In the genomic region with DNA sequence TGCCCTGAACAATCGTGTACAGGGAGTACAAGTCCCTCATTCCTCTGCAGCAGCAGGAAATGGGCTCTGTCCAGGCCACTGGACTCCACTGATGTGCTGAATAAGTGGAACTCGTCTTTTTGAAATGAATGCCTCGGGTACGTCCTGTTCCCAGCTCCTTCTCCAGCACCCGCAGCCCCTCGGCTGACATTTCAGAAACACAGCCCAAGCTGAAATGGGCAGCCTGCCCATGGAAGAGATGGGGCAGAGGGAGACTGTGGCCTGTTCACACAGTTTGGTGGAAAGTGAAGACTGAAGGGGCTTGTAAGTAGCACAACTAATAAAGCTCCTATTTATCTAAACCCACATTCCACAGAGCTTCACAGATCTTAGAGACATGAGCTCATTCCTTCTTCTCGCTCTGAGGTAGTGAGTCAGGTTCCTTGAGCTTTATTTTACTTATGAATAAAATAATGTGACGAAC, we compare ENCODE assay signal across 9 cellular contexts.
DNase-seq lines count a peak whose midpoint lies in the region; TF ChIP-seq lines count a peak whose summit lies in the region.
"Had no signal": no experiment of that assay in that cellular context is flagged by ENCODE, and none has a peak within 500 bp of the region (broad histone marks: within the 10 kb centered on the region; RNA-seq: fewer than 3 reads in every experiment).

No MANE protein-coding gene starts in this region.

- DNase-seq in GM23248, result peak; percentile 77
- no peak for DNase-seq in colonic mucosa
- no peak for DNase-seq in smooth muscle cell (lab: John Stamatoyannopoulos, UW; ENCODE audit: unreplicated experiment)
- DNase-seq in SHP77 treated with DMSO at 0.1 percent for 48 hours (lab: John Stamatoyannopoulos, UW), result no peak
- no peak for DNase-seq in COLO668 (lab: John Stamatoyannopoulos, UW; ENCODE audit: unreplicated experiment)
- no peak for DNase-seq in stimulated activated naive CD4-positive, alpha-beta T cell (lab: John Stamatoyannopoulos, UW)
- DNase-seq in activated CD4-positive, alpha-beta T cell treated with anti-CD3 and anti-CD28 coated beads for 4 hours, result no peak
- DNase-seq: dermis blood vessel endothelial cell had no signal

- H3K4me2 ChIP-seq in GM23248 (ENCODE audit: unreplicated experiment) (no peak overlapping the region), smooth muscle cell (peak overlapping the region; percentile 14)

- H2AFZ ChIP-seq in GM23248 (peak overlapping the region; percentile 44), smooth muscle cell (ENCODE audit: low read depth) (peak overlapping the region; percentile 30)

- H3K79me2 ChIP-seq in GM23248 (ENCODE audit: insufficient read depth) (no peaks in the 10 kb centered on the region), smooth muscle cell (ENCODE audit: low read depth) (no peaks in the 10 kb centered on the region)

- H3K27me3 ChIP-seq in GM23248 (replicated peaks; ENCODE audit: insufficient read depth) (no peaks in the 10 kb centered on the region), colonic mucosa (no peaks in the 10 kb centered on the region), layer of hippocampus (ENCODE audit: control insufficient read depth, insufficient read depth, low read length) (no peaks in the 10 kb centered on the region), smooth muscle cell (ENCODE audit: low read depth) (no peaks in the 10 kb centered on the region)

- no peak overlapping the region for H3K4me3 ChIP-seq in GM23248
- no peak overlapping the region for H3K4me3 ChIP-seq in colonic mucosa
- no peak overlapping the region for H3K4me3 ChIP-seq in smooth muscle cell

- intact Hi-C loops in colonic mucosa (cut with DNase I), result no loop called here

- no peaks in the 10 kb centered on the region for H3K9me2 ChIP-seq in GM23248 (ENCODE audit: insufficient read depth)

- H3K36me3 ChIP-seq in GM23248 (ENCODE audit: low read depth) (no peaks in the 10 kb centered on the region), colonic mucosa (no peaks in the 10 kb centered on the region), smooth muscle cell (ENCODE audit: low read depth) (no peaks in the 10 kb centered on the region)

- peaks cover 12% of the 10 kb centered on the region for H3K4me1 ChIP-seq in GM23248 (ENCODE audit: insufficient read depth)
- H3K4me1 ChIP-seq in colonic mucosa, result no peaks in the 10 kb centered on the region
- peaks cover 5% of the 10 kb centered on the region for H3K4me1 ChIP-seq in smooth muscle cell (ENCODE audit: low read depth)

- H3K27ac ChIP-seq in GM23248 (peak overlapping the region; percentile 3; the same call in 1 of the 2 replicates), colonic mucosa (peak overlapping the region; percentile 5), layer of hippocampus (ENCODE audit: low read depth, low read length) (peak overlapping the region; percentile 56), smooth muscle cell (ENCODE audit: low read depth) (peak overlapping the region; percentile 68)

- H3K9ac ChIP-seq in GM23248 (no peak overlapping the region), colonic mucosa (ENCODE audit: low read depth in 2 of 2, low read length in 2 of 2) (no peak overlapping the region), smooth muscle cell (ENCODE audit: low read depth) (no peak overlapping the region)

- H3K9me3 ChIP-seq in GM23248 (ENCODE audit: low read depth), result no peaks in the 10 kb centered on the region
- H3K9me3 ChIP-seq in colonic mucosa, result no peaks in the 10 kb centered on the region
- H3K9me3 ChIP-seq in smooth muscle cell (replicated peaks; ENCODE audit: low read depth), result no peaks in the 10 kb centered on the region

- H4K20me1 ChIP-seq in GM23248 (ENCODE audit: insufficient read depth) (no peaks in the 10 kb centered on the region), smooth muscle cell (ENCODE audit: low read depth) (no peaks in the 10 kb centered on the region)

- H3F3A ChIP-seq in GM23248 (ENCODE audit: insufficient read depth) (no peaks in the 10 kb centered on the region), smooth muscle cell (ENCODE audit: low read depth) (peaks cover 3% of the 10 kb centered on the region)

- TF ChIP-seq CTCF in colonic mucosa (IDR thresholded peaks at IDR 0.05), result no peak
- no peak for TF ChIP-seq CTCF in smooth muscle cell (IDR thresholded peaks at IDR 0.05; ENCODE audit: borderline replicate concordance, insufficient read depth, poor library complexity, severe bottlenecking)

- 79 to 82% methylated on average over 8 of the region's 8 CpGs for WGBS in GM23248 (ENCODE audit: low coverage in 1 of 2, low lambda C conversion rate in 2 of 2, missing lambda C conversion rate in 2 of 2), 2 experiments
- WGBS in smooth muscle cell (ENCODE audit: low lambda C conversion rate), result 66% methylated on average over 8 of the region's 8 CpGs

- in situ Hi-C loops in GM23248 (cut with MboI), result no loop called here

Comparison
In these comparisons a context has a peak if more than half of its experiments do, and no peak if none do; other contexts are left out.
1. H3K27ac ChIP-seq: peak in every context shown above with its lines; median percentile 68 in smooth muscle cell; 56 in layer of hippocampus; 5 in colonic mucosa; 3 in GM23248.